22 cellular contexts compared by ENCODE assay signal in the genomic region with DNA sequence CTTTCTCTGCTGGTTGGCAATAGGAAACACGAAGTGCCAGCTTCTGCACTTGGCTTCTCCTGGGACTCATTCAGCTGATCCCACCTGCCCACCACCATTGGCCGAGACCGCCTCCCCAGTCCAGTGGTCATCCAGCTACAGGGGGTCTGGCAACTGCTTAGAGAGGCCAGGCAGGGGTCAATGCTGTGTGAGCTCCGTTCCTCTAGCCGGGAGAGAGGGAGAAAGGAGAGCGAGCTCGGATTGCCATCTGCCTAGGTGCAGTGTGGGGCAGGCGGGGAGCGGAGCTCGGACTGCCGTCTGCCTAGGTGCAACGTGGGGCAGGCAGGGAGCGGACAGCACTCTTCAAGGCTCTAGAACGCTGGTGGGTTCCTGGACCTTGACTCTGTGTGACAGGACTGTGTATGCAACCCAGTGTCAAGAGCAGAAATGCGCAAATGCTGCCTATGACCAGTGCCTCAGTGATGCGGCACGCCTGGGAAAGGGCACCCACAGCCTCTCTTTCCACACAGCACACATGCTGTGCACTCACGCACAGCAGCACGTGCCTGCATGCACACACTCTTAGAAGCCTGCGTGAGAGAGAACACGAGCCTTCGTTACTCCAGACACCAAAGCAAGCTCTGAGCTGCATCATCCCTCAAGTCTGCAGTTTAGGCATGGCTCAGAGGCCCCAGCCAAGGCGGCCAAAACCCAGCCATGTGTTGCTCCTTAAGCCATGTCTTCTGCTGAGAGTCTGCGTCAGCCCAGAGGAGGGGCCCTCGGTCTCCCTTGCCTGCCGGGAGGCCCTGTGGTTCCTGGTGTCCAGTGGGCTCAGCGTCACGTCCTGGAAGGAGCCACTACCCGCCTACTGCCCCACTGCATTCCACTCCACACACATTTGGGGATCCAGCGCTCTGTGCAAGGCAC. TPM values are rescaled to one million over a fixed set of nuclear protein-coding genes. Genes with fewer than 3 reads are reported as not detected.
DNase-seq lines count a peak whose midpoint lies in the region; ATAC-seq and TF ChIP-seq lines count a peak whose summit lies in the region.
"Had no signal": no experiment of that assay in that cellular context is flagged by ENCODE, and none has a peak within 500 bp of the region (broad histone marks: within the 10 kb centered on the region; RNA-seq: fewer than 3 reads in every experiment).

No MANE protein-coding gene starts in this region.

- H4K91ac ChIP-seq in IMR-90 (ENCODE audit: insufficient read depth, low read depth, low read length): no peak overlapping the region

- H3K36me3 ChIP-seq in IMR-90 (ENCODE audit: control insufficient read depth, insufficient read depth, low read length) (no peaks in the 10 kb centered on the region), mesendoderm (ENCODE audit: control insufficient read depth, insufficient read depth, low read length) (no peaks in the 10 kb centered on the region), stomach (no peaks in the 10 kb centered on the region)
- H3K36me3 ChIP-seq: brain microvascular endothelial cell, thyroid gland had no signal

- H3K27ac ChIP-seq in IMR-90 (ENCODE audit: insufficient read depth, low read length) (no peak overlapping the region), coronary artery (peak overlapping the region; percentile 48 to 79), mesendoderm (ENCODE audit: low read depth, low read length) (no peak overlapping the region), stomach (peak overlapping the region; percentile 28 to 96 (median 67))
- H3K27ac ChIP-seq: brain microvascular endothelial cell, epithelial cell of prostate, PC-9, psoas muscle, thyroid gland had no signal

- no TSS peak for BruUV-seq in IMR-90 (replicated peaks; lab: Mats Ljungman, UMichigan)

- H3K36me3 Mint-ChIP-seq in activated CD4-positive, alpha-beta T cell treated with anti-CD3 and anti-CD28 coated beads for 36 hours (ENCODE audit: low read depth): no peaks in the 10 kb centered on the region

- POLR2A ChIA-PET in IMR-90 (lab: Charles Lee; ENCODE audit: unreplicated experiment): no interaction called here
- POLR2A ChIA-PET in activated CD4-positive, alpha-beta T cell treated with anti-CD3 and anti-CD28 coated beads for 36 hours (lab: Charles Lee): no interaction called here

- no peaks in the 10 kb centered on the region for H3K79me1 ChIP-seq in IMR-90 (ENCODE audit: low read depth in 1 of 2, low read length in 2 of 2)
- H3K79me1 ChIP-seq in mesendoderm (ENCODE audit: low read length): no peaks in the 10 kb centered on the region

- peak; percentile 44 for TF ChIP-seq EP300 in stomach (IDR thresholded peaks at IDR 0.05)

- H3K4me2 ChIP-seq in IMR-90 (ENCODE audit: low read depth, low read length) (no peak overlapping the region), mesendoderm (ENCODE audit: low read length) (no peak overlapping the region)
- H3K4me2 ChIP-seq: PC-9 had no signal

- H3K14ac ChIP-seq in IMR-90 (replicated peaks; ENCODE audit: low read depth, low read length): peak overlapping the region; percentile 6; the same call in 1 of the 2 replicates

- DNase-seq in IMR-90: no peak
- no peak for DNase-seq in coronary artery (ENCODE audit: low spot score)
- DNase-seq in mesendoderm: no peak
- no peak for DNase-seq in stomach
- DNase-seq in sciatic nerve (ENCODE audit: low spot score): no peak
- no peak for DNase-seq in T1000 (lab: John Stamatoyannopoulos, UW)
- DNase-seq in foreskin melanocyte: no peak
- DNase-seq in activated CD4-positive, alpha-beta T cell treated with anti-CD3 and anti-CD28 coated beads for 36 hours: no peak
- DNase-seq: activated CD4-positive, alpha-beta memory T cell treated with anti-CD3 and anti-CD28 coated beads, Interleukin-2, amount 10 ng/mL, durations not matched to agents 7 days and 5 days; activated naive CD4-positive, alpha-beta T cell treated with anti-CD3 and anti-CD28 coated beads, Interleukin-2, amount 50 U/mL, for 16 hours; activated T-cell treated with anti-CD3 and anti-CD28 coated beads, Interleukin-2, amount 50 U/mL, for 1 hour; dermis blood vessel endothelial cell; DND-41; KBM-7; NCI-H187; NCI-H226; PC-9; psoas muscle; thyroid gland had no signal

- H3K9me1 ChIP-seq in IMR-90 (ENCODE audit: insufficient read depth, low read length): peaks cover 21% of the 10 kb centered on the region

- peak overlapping the region; percentile 42; the same call in 1 of the 2 replicates for H2BK120ac ChIP-seq in IMR-90 (ENCODE audit: low read depth, low read length)
- H2BK120ac ChIP-seq in mesendoderm (ENCODE audit: low read depth, low read length): no peak overlapping the region

- H3K27ac Mint-ChIP-seq in activated CD4-positive, alpha-beta T cell treated with anti-CD3 and anti-CD28 coated beads for 36 hours: no peak overlapping the region
- H3K27ac Mint-ChIP-seq: activated CD4-positive, alpha-beta memory T cell treated with anti-CD3 and anti-CD28 coated beads, Interleukin-2, amount 10 ng/mL, durations not matched to agents 7 days and 5 days had no signal

- no peak for TF ChIP-seq CTCF in IMR-90 (conservative IDR thresholded peaks at IDR 0.05; ENCODE audit: low read depth, low read length)
- TF ChIP-seq CTCF in coronary artery (IDR thresholded peaks at IDR 0.05): no peak
- no peak for TF ChIP-seq CTCF in stomach (IDR thresholded peaks at IDR 0.05)

- H3K56ac ChIP-seq in IMR-90 (ENCODE audit: extremely low read depth, insufficient read depth, low read length) (no peak overlapping the region), mesendoderm (ENCODE audit: low read length) (no peak overlapping the region)

- H3K9me3 ChIP-seq in IMR-90 (ENCODE audit: control insufficient read depth, insufficient read depth, low read length): no peaks in the 10 kb centered on the region
- H3K9me3 ChIP-seq in stomach: no peaks in the 10 kb centered on the region
- H3K9me3 ChIP-seq: psoas muscle, thyroid gland had no signal

- WGBS in IMR-90 (ENCODE audit: extremely low coverage in 2 of 2, insufficient read length in 1 of 2), 2 experiments: 89% methylated on average over 8 of the region's 30 CpGs; no CpG with 5 or more reads in 1 of the 2 experiments
- WGBS in mesendoderm (ENCODE audit: extremely low coverage, insufficient coverage, low lambda C conversion rate): no CpG with 5 or more reads among the region's 30 CpGs
- WGBS in stomach, 5 donors: 75 to 86% (median 80%) methylated on average over 24 to 30 of the region's 30 CpGs

- H2AFZ ChIP-seq in IMR-90 (replicated peaks; ENCODE audit: low read length, poor library complexity): peak overlapping the region; percentile 5
- H2AFZ ChIP-seq: PC-9 had no signal

- H2AK9ac ChIP-seq in IMR-90 (replicated peaks; ENCODE audit: low read depth, low read length, poor library complexity): peak overlapping the region; percentile 11

- H3K27me3 ChIP-seq in IMR-90 (ENCODE audit: control insufficient read depth, insufficient read depth, low read length) (no peaks in the 10 kb centered on the region), mesendoderm (ENCODE audit: insufficient read depth, low read length, poor library complexity) (no peaks in the 10 kb centered on the region), stomach (peaks cover 0 to 2% (median 0%) of the 10 kb centered on the region in 3 donors)
- H3K27me3 ChIP-seq: brain microvascular endothelial cell, thyroid gland had no signal

- H4K8ac ChIP-seq in IMR-90 (ENCODE audit: low read depth in 2 of 2, low read length in 2 of 2) (peak overlapping the region in 1 of 2 experiments; percentile 62; a peak in 1 of 4 replicates), mesendoderm (ENCODE audit: low read depth, low read length) (no peak overlapping the region)

- no peak overlapping the region for H3K4me3 ChIP-seq in IMR-90 (ENCODE audit: insufficient read depth, low read depth, low read length)
- no peak overlapping the region for H3K4me3 ChIP-seq in coronary artery
- no peak overlapping the region for H3K4me3 ChIP-seq in mesendoderm (ENCODE audit: low read length)
- H3K4me3 ChIP-seq in stomach: no peak overlapping the region
- H3K4me3 ChIP-seq: PC-9, psoas muscle, thyroid gland had no signal

- no peaks in the 10 kb centered on the region for H3K27me3 Mint-ChIP-seq in activated CD4-positive, alpha-beta T cell treated with anti-CD3 and anti-CD28 coated beads for 36 hours

- H2BK5ac ChIP-seq in IMR-90 (ENCODE audit: low read depth, low read length, poor library complexity, severe bottlenecking): no peak overlapping the region
- no peak overlapping the region for H2BK5ac ChIP-seq in mesendoderm (ENCODE audit: low read length)

- TF ChIP-seq POLR2A in IMR-90 (IDR thresholded peaks at IDR 0.05; ENCODE audit: low read depth, low read length): no peak
- no peak for TF ChIP-seq POLR2A in stomach (IDR thresholded peaks at IDR 0.05)

- peak overlapping the region; percentile 36 for H2BK20ac ChIP-seq in IMR-90 (ENCODE audit: low read depth, low read length)

- H3K4me1 Mint-ChIP-seq in activated CD4-positive, alpha-beta T cell treated with anti-CD3 and anti-CD28 coated beads for 36 hours: peaks cover 12% of the 10 kb centered on the region

- no peak for TF ChIP-seq RAD21 in IMR-90 (IDR thresholded peaks at IDR 0.05; ENCODE audit: low read length)

- H3K79me2 ChIP-seq in mesendoderm (ENCODE audit: control insufficient read depth, insufficient read depth, low read length): no peaks in the 10 kb centered on the region

- H3K23ac ChIP-seq in IMR-90 (ENCODE audit: low read depth, low read length) (no peak overlapping the region), mesendoderm (ENCODE audit: low read length) (peak overlapping the region; percentile 59)

- H3K9ac ChIP-seq in IMR-90 (ENCODE audit: low read depth, low read length) (no peak overlapping the region), mesendoderm (ENCODE audit: low read length) (no peak overlapping the region)

- H2BK15ac ChIP-seq in IMR-90 (ENCODE audit: low read depth, low read length) (no peak overlapping the region; the same call in 2 of the 3 replicates), mesendoderm (replicated peaks; ENCODE audit: low read depth) (no peak overlapping the region)

- in situ Hi-C loops in IMR-90 (cut with MboI; ENCODE audit: low sequenced_read_pairs): loop anchor here (10.0 kb wide), 1 partner anchor 213 kb away; the partner anchor contains the start of genes ACAD8 and THYN1

- peaks cover 18% of the 10 kb centered on the region for H3K4me1 ChIP-seq in IMR-90 (ENCODE audit: control insufficient read depth, insufficient read depth, low read length)
- peaks cover 8% of the 10 kb centered on the region for H3K4me1 ChIP-seq in mesendoderm (ENCODE audit: control insufficient read depth, low read depth, low read length)
- H3K4me1 ChIP-seq in stomach: peaks cover 25 to 70% (median 45%) of the 10 kb centered on the region in 4 donors

- intact Hi-C loops in IMR-90 (cut with micrococcal nuclease): loop anchor here (10.0 kb wide), 2 partner anchors 183 to 213 kb away; partner anchors contain the start of genes ACAD8, NCAPD3, THYN1 and VPS26B
- intact Hi-C loops in stomach (cut with DNase I; ENCODE audit: low total_unique reads): no loop called here
- intact Hi-C loops in sciatic nerve (cut with DNase I): no loop called here
- intact Hi-C loops in activated CD4-positive, alpha-beta T cell treated with anti-CD3 and anti-CD28 coated beads for 36 hours (cut with DNase I, micrococcal nuclease): no loop called here

- peak overlapping the region; percentile 65 for H3K4ac ChIP-seq in IMR-90 (ENCODE audit: low read depth, low read length)
- H3K4ac ChIP-seq in mesendoderm (ENCODE audit: low read depth, low read length): no peak overlapping the region

- H3K4me3 Mint-ChIP-seq in activated CD4-positive, alpha-beta T cell treated with anti-CD3 and anti-CD28 coated beads for 36 hours: no peak overlapping the region
- H3K4me3 Mint-ChIP-seq: activated CD4-positive, alpha-beta memory T cell treated with anti-CD3 and anti-CD28 coated beads, Interleukin-2, amount 10 ng/mL, durations not matched to agents 7 days and 5 days had no signal

- no peaks in the 10 kb centered on the region for H4K20me1 ChIP-seq in IMR-90 (ENCODE audit: insufficient read depth, low read length)

- no peaks in the 10 kb centered on the region for H3K9me3 Mint-ChIP-seq in activated CD4-positive, alpha-beta T cell treated with anti-CD3 and anti-CD28 coated beads for 36 hours (ENCODE audit: low read depth)
- H3K9me3 Mint-ChIP-seq: activated CD4-positive, alpha-beta memory T cell treated with anti-CD3 and anti-CD28 coated beads, Interleukin-2, amount 10 ng/mL, durations not matched to agents 7 days and 5 days; nephron had no signal

- H4K5ac ChIP-seq in IMR-90 (ENCODE audit: low read depth, low read length) (no peak overlapping the region; the same call in 1 of the 2 replicates), mesendoderm (ENCODE audit: low read length) (no peak overlapping the region)

- H2AK5ac ChIP-seq in IMR-90 (ENCODE audit: low read depth, low read length): peak overlapping the region; percentile 46; the same call in 1 of the 2 replicates
- H2AK5ac ChIP-seq in mesendoderm (ENCODE audit: low read length): no peak overlapping the region

- CTCF ChIA-PET in IMR-90 (lab: Yijun Ruan, JAX): interaction anchor here (2.6 kb wide), 1 partner anchor 8 kb away, joined by 9 read pairs; no protein-coding TSS in a partner anchor
- CTCF ChIA-PET in activated CD4-positive, alpha-beta T cell treated with anti-CD3 and anti-CD28 coated beads for 36 hours (lab: Charles Lee): interaction anchor here (0.7 to 7.2 kb wide), 6 partner anchors 8 to 113 kb away, joined by 3 to 56 read pairs (median 3); no protein-coding TSS in a partner anchor

- no peak for ATAC-seq in IMR-90 (ENCODE audit: low read depth)
- no peak for ATAC-seq in sciatic nerve
- no peak for ATAC-seq in activated CD4-positive, alpha-beta T cell treated with anti-CD3 and anti-CD28 coated beads for 36 hours
- ATAC-seq: psoas muscle had no signal

- dilution Hi-C loops in IMR-90 (cut with HindIII; ENCODE audit: low sequenced_read_pairs, unreplicated experiment): no loop called here

- no peak overlapping the region for H3K18ac ChIP-seq in IMR-90 (ENCODE audit: low read depth, low read length)
- H3K18ac ChIP-seq in mesendoderm (ENCODE audit: low read length): no peak overlapping the region

RNA-seq across cellular contexts. Expression of gene JAM3, which starts 26.8 kb away (rescaled TPM):
- 71.5 and 102 TPM in 2 replicates for total RNA-seq in IMR-90 (2012; rRNA removed)
- 32.0 and 38.0 TPM in 2 replicates for polyA plus RNA-seq in IMR-90 (2012; rRNA removed)
- polyA plus RNA-seq in IMR-90 (2012; cell fraction: cytosol; rRNA removed): 17.9 and 24.0 TPM in 2 replicates
- polyA plus RNA-seq in IMR-90 (2012; cell fraction: nucleus; rRNA removed; ENCODE audit: low replicate concordance): 20.6 and 54.0 TPM in 2 replicates
- polyA plus RNA-seq in mesendoderm (2013, experiment 1 of 2): 21.5 TPM
- 21.3 TPM for polyA plus RNA-seq in mesendoderm (2013, experiment 2 of 2)
- total RNA-seq in stomach: 10 to 100 TPM; 18.5 to 83.4 (median 44.2) TPM
- polyA plus RNA-seq in stomach: 10 to 100 TPM in 1 of 3 donors, 1 to 10 TPM in 2; 4.0 to 10.8 (median 5.7) TPM
- 126 TPM for total RNA-seq in sciatic nerve
- total RNA-seq in activated CD4-positive, alpha-beta T cell treated with anti-CD3 and anti-CD28 coated beads for 36 hours: 10 to 100 TPM; 15.3 to 17.5 TPM
- total RNA-seq: PC-9 had no signal

Comparison
In these comparisons a context has a peak if more than half of its experiments do, and no peak if none do; other contexts are left out.
1. H3K27ac ChIP-seq: peak in coronary artery (2 of 2) and stomach (5 of 5); none in IMR-90 (single experiment) and mesendoderm (single experiment).